17 cellular contexts compared by ENCODE assay signal in genomic region chr5:134948929-134949328, GRCh38. TPM values are rescaled to one million over a fixed set of nuclear protein-coding genes. Genes with fewer than 3 reads are reported as not detected.
DNase-seq lines count a peak whose midpoint lies in the region; ATAC-seq and TF ChIP-seq lines count a peak whose summit lies in the region.
"Had no signal": no experiment of that assay in that cellular context is flagged by ENCODE, and none has a peak within 500 bp of the region (broad histone marks: within the 10 kb centered on the region; RNA-seq: fewer than 3 reads in every experiment).

No MANE protein-coding gene starts in this region.

- H3K36me3 ChIP-seq in IMR-90 (ENCODE audit: control insufficient read depth, insufficient read depth, low read length): no peaks in the 10 kb centered on the region
- H3K36me3 ChIP-seq: pancreas, upper lobe of left lung had no signal

- DNase-seq in AG10803 (ENCODE audit: low read depth) (peak; percentile 6), IMR-90 (peak; percentile 48), chondrocyte (ENCODE audit: low spot score) (no peak), right cardiac atrium (peak in 2 of 3 donors; percentile 45 to 59), NCI-H187 (lab: John Stamatoyannopoulos, UW) (no peak)
- DNase-seq in activated CD4-positive, alpha-beta T cell treated with anti-CD3 and anti-CD28 coated beads for 4 hours: no peak
- DNase-seq: activated CD4-positive, alpha-beta memory T cell treated with anti-CD3 and anti-CD28 coated beads for 36 hours; kidney; NCI-H2081; pancreas; stimulated activated CD8-positive, alpha-beta memory T cell treated with anti-CD3 and anti-CD28 coated beads, Interleukin-4, amount 100 ng/mL, for 48 hours; T1000; upper lobe of left lung had no signal

- H3K4me1 ChIP-seq in IMR-90 (ENCODE audit: control insufficient read depth, insufficient read depth, low read length) (peaks cover 5% of the 10 kb centered on the region), right cardiac atrium (ENCODE audit: control insufficient read depth, insufficient read depth, low read length) (peaks cover 3% of the 10 kb centered on the region)
- H3K4me1 ChIP-seq: pancreas had no signal

- no peak for TF ChIP-seq RAD21 in IMR-90 (IDR thresholded peaks at IDR 0.05; ENCODE audit: low read length)

- H3K9me3 Mint-ChIP-seq in chondrocyte (ENCODE audit: low read depth): no peaks in the 10 kb centered on the region

- no peak for TF ChIP-seq POLR2A in IMR-90 (IDR thresholded peaks at IDR 0.05; ENCODE audit: low read depth, low read length)

- ATAC-seq in IMR-90 (ENCODE audit: low read depth) (no peak), right cardiac atrium (peak; percentile 50 to 71), GM19452 (IDR thresholded peaks at IDR 0.05; ENCODE audit: unreplicated experiment) (no peak), HG03354 (IDR thresholded peaks at IDR 0.05; ENCODE audit: poor library complexity, severe bottlenecking, unreplicated experiment) (no peak)
- ATAC-seq: pancreas had no signal

- no peak overlapping the region for H3K9ac ChIP-seq in IMR-90 (ENCODE audit: low read depth, low read length)
- H3K9ac ChIP-seq: KMS-11 had no signal

- H3K56ac ChIP-seq in IMR-90 (ENCODE audit: extremely low read depth, insufficient read depth, low read length): no peak overlapping the region

- no peak overlapping the region for H3K27ac ChIP-seq in IMR-90 (ENCODE audit: insufficient read depth, low read length)
- no peak overlapping the region for H3K27ac ChIP-seq in right cardiac atrium (ENCODE audit: low read length)
- H3K27ac ChIP-seq: KMS-11, pancreas, upper lobe of left lung had no signal

- H3K4ac ChIP-seq in IMR-90 (ENCODE audit: low read depth, low read length): no peak overlapping the region

- dilution Hi-C loops in IMR-90 (cut with HindIII; ENCODE audit: low sequenced_read_pairs, unreplicated experiment): no loop called here

- H3K18ac ChIP-seq in IMR-90 (ENCODE audit: low read depth, low read length): no peak overlapping the region

- H4K91ac ChIP-seq in IMR-90 (ENCODE audit: insufficient read depth, low read depth, low read length): no peak overlapping the region

- H3K9me1 ChIP-seq in IMR-90 (ENCODE audit: insufficient read depth, low read length): no peaks in the 10 kb centered on the region; the same call in 1 of the 2 replicates

- no CpG with 5 or more reads among the region's 5 CpGs for WGBS in IMR-90 (ENCODE audit: extremely low coverage in 2 of 2, insufficient read length in 1 of 2), 2 experiments
- WGBS in right cardiac atrium: 49% methylated on average over 5 of the region's 5 CpGs

- peak overlapping the region; percentile 6 for H3K27ac Mint-ChIP-seq in chondrocyte (ENCODE audit: unreplicated experiment)
- H3K27ac Mint-ChIP-seq: activated CD4-positive, alpha-beta memory T cell treated with anti-CD3 and anti-CD28 coated beads for 36 hours; activated T-helper 2 cell treated with anti-CD3 and anti-CD28 coated beads, Interferon-gamma antibody, Interleukin-2, Interleukin-4, amounts not matched to agents 10 μg/mL and 5 μg/mL and 100 μg/mL, durations not matched to agents 14 hours and 24 hours and 36 hours had no signal

- no peak overlapping the region for H2BK15ac ChIP-seq in IMR-90 (ENCODE audit: low read depth, low read length)

- CTCF ChIA-PET in IMR-90 (lab: Yijun Ruan, JAX): interaction anchor here (0.8 kb wide), 1 partner anchor 12 kb away, joined by 3 read pairs; no protein-coding TSS in a partner anchor

- no peaks in the 10 kb centered on the region; the same call in 1 of the 2 replicates for H4K20me1 ChIP-seq in IMR-90 (ENCODE audit: insufficient read depth, low read length)

- H4K8ac ChIP-seq in IMR-90 (ENCODE audit: low read depth in 2 of 2, low read length in 2 of 2): no peak overlapping the region

- TF ChIP-seq CTCF in AG10803 (conservative IDR thresholded peaks at IDR 0.05; ENCODE audit: low read length) (no peak), IMR-90 (conservative IDR thresholded peaks at IDR 0.05; ENCODE audit: low read depth, low read length) (no peak), chondrocyte (IDR thresholded peaks at IDR 0.05) (no peak)

- in situ Hi-C loops in IMR-90 (cut with MboI; ENCODE audit: low sequenced_read_pairs): no loop called here

- no peaks in the 10 kb centered on the region for H3K27me3 Mint-ChIP-seq in chondrocyte (ENCODE audit: low read depth)
- H3K27me3 Mint-ChIP-seq: activated CD4-positive, alpha-beta memory T cell treated with anti-CD3 and anti-CD28 coated beads for 36 hours had no signal

- no peak overlapping the region for H2BK120ac ChIP-seq in IMR-90 (ENCODE audit: low read depth, low read length)

- peak overlapping the region; percentile 34 for H2AFZ ChIP-seq in IMR-90 (replicated peaks; ENCODE audit: low read length, poor library complexity)

- no peak overlapping the region for H4K5ac ChIP-seq in IMR-90 (ENCODE audit: low read depth, low read length)

- no TSS peak for BruUV-seq in IMR-90 (replicated peaks; lab: Mats Ljungman, UMichigan)

- no peak overlapping the region for H3K4me2 ChIP-seq in IMR-90 (ENCODE audit: low read depth, low read length)
- H3K4me2 ChIP-seq: KMS-11 had no signal

- no peak overlapping the region for H2BK5ac ChIP-seq in IMR-90 (ENCODE audit: low read depth, low read length, poor library complexity, severe bottlenecking)

- no peak overlapping the region for H2AK5ac ChIP-seq in IMR-90 (ENCODE audit: low read depth, low read length)

- POLR2A ChIA-PET in IMR-90 (lab: Charles Lee; ENCODE audit: unreplicated experiment): no interaction called here

- no peak overlapping the region for H2BK20ac ChIP-seq in IMR-90 (ENCODE audit: low read depth, low read length)

- H3K9me3 ChIP-seq in IMR-90 (ENCODE audit: control insufficient read depth, insufficient read depth, low read length) (no peaks in the 10 kb centered on the region), right cardiac atrium (ENCODE audit: control insufficient read depth, low read length) (no peaks in the 10 kb centered on the region)
- H3K9me3 ChIP-seq: pancreas had no signal

- no peaks in the 10 kb centered on the region for H3K27me3 ChIP-seq in IMR-90 (ENCODE audit: control insufficient read depth, insufficient read depth, low read length)
- H3K27me3 ChIP-seq in right cardiac atrium (ENCODE audit: control insufficient read depth, insufficient read depth): no peaks in the 10 kb centered on the region
- H3K27me3 ChIP-seq: pancreas, upper lobe of left lung had no signal

- no peak overlapping the region for H3K4me3 ChIP-seq in AG10803 (ENCODE audit: low read length)
- H3K4me3 ChIP-seq in IMR-90 (ENCODE audit: insufficient read depth, low read depth, low read length): no peak overlapping the region
- no peak overlapping the region for H3K4me3 ChIP-seq in right cardiac atrium (ENCODE audit: low read length)
- H3K4me3 ChIP-seq: pancreas, upper lobe of left lung had no signal

- H3K4me3 Mint-ChIP-seq in chondrocyte (ENCODE audit: unreplicated experiment): no peak overlapping the region
- H3K4me3 Mint-ChIP-seq: activated CD4-positive, alpha-beta memory T cell treated with anti-CD3 and anti-CD28 coated beads for 36 hours had no signal

- H3K36me3 Mint-ChIP-seq in chondrocyte (ENCODE audit: low read depth): no peaks in the 10 kb centered on the region

- no peak overlapping the region for H2AK9ac ChIP-seq in IMR-90 (replicated peaks; ENCODE audit: low read depth, low read length, poor library complexity)

- intact Hi-C loops in IMR-90 (cut with micrococcal nuclease) (no loop called here), right cardiac atrium (cut with DNase I) (no loop called here)

- no peak overlapping the region for H3K23ac ChIP-seq in IMR-90 (ENCODE audit: low read depth, low read length)

- peaks cover 10% of the 10 kb centered on the region for H3K4me1 Mint-ChIP-seq in chondrocyte (ENCODE audit: low read depth)

- 0 out of 4 replicates have a peak, but pooled peaks cover 0 to 3% of the 10 kb centered on the region in 2 experiments for H3K79me1 ChIP-seq in IMR-90 (ENCODE audit: low read depth in 1 of 2, low read length in 2 of 2)

- H3K14ac ChIP-seq in IMR-90 (replicated peaks; ENCODE audit: low read depth, low read length): no peak overlapping the region

TF ChIP-seq in IMR-90, 13 proteins besides CTCF, POLR2A, EP300 and RAD21:
- TF ChIP-seq MAFK (IDR thresholded peaks at IDR 0.05; ENCODE audit: low read depth, low read length): no peak
- no peak for TF ChIP-seq BHLHE40 (IDR thresholded peaks at IDR 0.05; ENCODE audit: low read depth, low read length)
- TF ChIP-seq FOS (IDR thresholded peaks at IDR 0.05; ENCODE audit: low read depth, low read length): no peak
- no peak for TF ChIP-seq CHD1 (IDR thresholded peaks at IDR 0.05; ENCODE audit: low read depth, low read length)
- no peak for TF ChIP-seq SMC3 (IDR thresholded peaks at IDR 0.05; ENCODE audit: low read depth, low read length)
- TF ChIP-seq MXI1 (IDR thresholded peaks at IDR 0.05; ENCODE audit: borderline replicate concordance, low read depth, low read length): no peak
- no peak for TF ChIP-seq CEBPB (IDR thresholded peaks at IDR 0.05; ENCODE audit: low read depth, low read length)

RNA-seq across cellular contexts. Expression of gene CATSPER3, which starts 18.8 kb away (rescaled TPM):
- under 0.01 TPM in 1 of 2 replicates, not detected in the other for total RNA-seq in IMR-90 (2012; rRNA removed)
- 0.12 TPM in 1 of 2 replicates, not detected in the other for polyA plus RNA-seq in IMR-90 (2012; rRNA removed)
- polyA plus RNA-seq in IMR-90 (2012; cell fraction: cytosol; rRNA removed): 0.02 and 0.05 TPM in 2 replicates
- 0.40 and 0.75 TPM in 2 replicates for polyA plus RNA-seq in IMR-90 (2012; cell fraction: nucleus; rRNA removed; ENCODE audit: low replicate concordance)
- total RNA-seq in chondrocyte: 0.17 to 0.64 TPM (median 0.39 TPM) in 3 replicates
- total RNA-seq in right cardiac atrium: under 1 TPM; 0.25 to 0.59 (median 0.54) TPM
- 0.48 TPM for polyA plus RNA-seq in right cardiac atrium

RNA-seq across cellular contexts. Expression of gene PCBD2, which starts 44.0 kb away (rescaled TPM):
- total RNA-seq in IMR-90 (2012; rRNA removed): 2.2 and 2.8 TPM in 2 replicates
- 2.5 and 2.7 TPM in 2 replicates for polyA plus RNA-seq in IMR-90 (2012; rRNA removed)
- polyA plus RNA-seq in IMR-90 (2012; cell fraction: cytosol; rRNA removed): 1.1 and 1.3 TPM in 2 replicates
- 1.5 and 4.6 TPM in 2 replicates for polyA plus RNA-seq in IMR-90 (2012; cell fraction: nucleus; rRNA removed; ENCODE audit: low replicate concordance)
- total RNA-seq in chondrocyte: 8.3 to 9.0 TPM (median 8.8 TPM) in 3 replicates
- total RNA-seq in right cardiac atrium: 10 to 100 TPM; 13.6 to 17.5 (median 14.9) TPM
- 11.7 TPM for polyA plus RNA-seq in right cardiac atrium

Comparison
In these comparisons a context has a peak if more than half of its experiments do, and no peak if none do; other contexts are left out.
1. DNase-seq: peak in AG10803 (single experiment), IMR-90 (single experiment) and right cardiac atrium (2 of 3); none in chondrocyte (single experiment), activated CD4-positive, alpha-beta T cell treated with anti-CD3 and anti-CD28 coated beads for 4 hours (0 of 2) and NCI-H187 (0 of 2).
2. ATAC-seq: peak in right cardiac atrium (2 of 2); none in IMR-90 (single experiment), GM19452 (single experiment) and HG03354 (single experiment).